ENCODE assay signal across 10 cellular contexts in genomic region chr5:178207183-178207916, GRCh38. TPM values are rescaled to one million over a fixed set of nuclear protein-coding genes. Genes with fewer than 3 reads are reported as not detected.
A peak's percentile ranks its signal among the peaks of the same experiment; 100 is the strongest.
DNase-seq lines count a peak whose midpoint lies in the region; TF ChIP-seq lines count a peak whose summit lies in the region.
"Had no signal": no experiment of that assay in that cellular context is flagged by ENCODE, and none has a peak within 500 bp of the region (broad histone marks: within the 10 kb centered on the region; RNA-seq: fewer than 3 reads in every experiment).

No MANE protein-coding gene starts in this region.

- peak overlapping the region; percentile 77 for H3K4me3 Mint-ChIP-seq in activated CD4-positive, alpha-beta memory T cell treated with anti-CD3 and anti-CD28 coated beads for 36 hours
- H3K4me3 Mint-ChIP-seq in glutamatergic neuron (ENCODE audit: unreplicated experiment), result peak overlapping the region; percentile 91

- H3K36me3 Mint-ChIP-seq in activated CD4-positive, alpha-beta memory T cell treated with anti-CD3 and anti-CD28 coated beads for 36 hours, result peaks cover 63% of the 10 kb centered on the region
- H3K36me3 Mint-ChIP-seq in glutamatergic neuron (ENCODE audit: unreplicated experiment), result no peaks in the 10 kb centered on the region

- peak overlapping the region in 6 of 8 donors; percentile 90 to 97 (median 96) for H3K27ac ChIP-seq in spleen

- no peak for TF ChIP-seq POLR2A in spleen (IDR thresholded peaks at IDR 0.05)

- H3K4me1 ChIP-seq in spleen, result peaks cover 15 to 78% (median 44%) of the 10 kb centered on the region in 6 donors

- 56 to 77% (median 69%) methylated on average over 5 of the region's 5 CpGs for WGBS in spleen, 5 donors

- peak overlapping the region; percentile 67 for H3K27ac Mint-ChIP-seq in activated CD4-positive, alpha-beta memory T cell treated with anti-CD3 and anti-CD28 coated beads for 36 hours
- H3K27ac Mint-ChIP-seq in glutamatergic neuron (ENCODE audit: unreplicated experiment), result no peak overlapping the region

- CTCF ChIA-PET in activated CD4-positive, alpha-beta memory T cell treated with anti-CD3 and anti-CD28 coated beads for 36 hours (lab: Charles Lee), result interaction anchor here (1.1 kb wide), 1 partner anchor 87 kb away, joined by 3 read pairs; no protein-coding TSS in a partner anchor

- peak overlapping the region in 1 of 8 donors; percentile 100 for H3K4me3 ChIP-seq in spleen

- H3K27me3 Mint-ChIP-seq in activated CD4-positive, alpha-beta memory T cell treated with anti-CD3 and anti-CD28 coated beads for 36 hours, result peaks cover 3% of the 10 kb centered on the region
- H3K27me3 Mint-ChIP-seq in glutamatergic neuron (ENCODE audit: unreplicated experiment), result peaks cover 12% of the 10 kb centered on the region

- H3K36me3 ChIP-seq in spleen, result peaks cover 0 to 66% (median 60%) of the 10 kb centered on the region in 6 donors

- H3K4me1 Mint-ChIP-seq in activated CD4-positive, alpha-beta memory T cell treated with anti-CD3 and anti-CD28 coated beads for 36 hours (ENCODE audit: low read depth), result peaks cover 35% of the 10 kb centered on the region
- peaks cover 14% of the 10 kb centered on the region for H3K4me1 Mint-ChIP-seq in glutamatergic neuron (ENCODE audit: low read depth, unreplicated experiment)

- intact Hi-C loops in activated CD4-positive, alpha-beta memory T cell treated with anti-CD3 and anti-CD28 coated beads for 36 hours (cut with micrococcal nuclease), result loop anchor here (10.0 kb wide), 1 partner anchor 417 kb away; the partner anchor contains the start of gene CLK4
- intact Hi-C loops in spleen (cut with DNase I; ENCODE audit: low total_unique reads), result no loop called here

- peaks cover 2% of the 10 kb centered on the region for H3K9me3 Mint-ChIP-seq in activated CD4-positive, alpha-beta memory T cell treated with anti-CD3 and anti-CD28 coated beads for 36 hours
- peaks cover 18% of the 10 kb centered on the region for H3K9me3 Mint-ChIP-seq in glutamatergic neuron (ENCODE audit: unreplicated experiment)

- TF ChIP-seq CTCF in glutamatergic neuron (IDR thresholded peaks at IDR 0.05; ENCODE audit: partially characterized antibody, unreplicated experiment) (no peak), spleen (IDR thresholded peaks at IDR 0.05 in 8 of 11, conservative IDR thresholded peaks at IDR 0.05 in 3 of 11) (no peak)

- POLR2A ChIA-PET in activated CD4-positive, alpha-beta memory T cell treated with anti-CD3 and anti-CD28 coated beads for 36 hours (lab: Charles Lee), result interaction anchor here (0.6 to 2.8 kb wide), 2 partner anchors 8 to 93 kb away, joined by 3 to 10 read pairs; no protein-coding TSS in a partner anchor

- H3K27me3 ChIP-seq in spleen (replicated peaks in 1 of 7), result no peaks in the 10 kb centered on the region

- H3K9me3 ChIP-seq in spleen, result no peaks in the 10 kb centered on the region

- peak; percentile 71 for DNase-seq in DMS 273 (lab: John Stamatoyannopoulos, UW; ENCODE audit: unreplicated experiment)
- no peak for DNase-seq in DMS 273 treated with DMSO at 0.1 percent for 48 hours (lab: John Stamatoyannopoulos, UW)
- DNase-seq in activated CD4-positive, alpha-beta memory T cell treated with anti-CD3 and anti-CD28 coated beads for 36 hours, result no peak
- DNase-seq in glutamatergic neuron, result no peak
- DNase-seq in spleen, result peak; percentile 65
- no peak for DNase-seq in ureter (ENCODE audit: low spot score)
- no peak for DNase-seq in NCI-H524 (lab: John Stamatoyannopoulos, UW)
- no peak for DNase-seq in SKM-1 (lab: John Stamatoyannopoulos, UW; ENCODE audit: unreplicated experiment)
- DNase-seq: 8988T, amniotic stem cell had no signal

RNA-seq across cellular contexts. Expression of gene HNRNPAB, which starts 3.0 kb away (rescaled TPM):
- 100 to 1,000 TPM; 313 to 316 TPM for total RNA-seq in activated CD4-positive, alpha-beta memory T cell treated with anti-CD3 and anti-CD28 coated beads for 36 hours
- total RNA-seq in glutamatergic neuron (ENCODE audit: unreplicated experiment), result 281 TPM
- 100 to 1,000 TPM in 4 of 7 donors, 10 to 100 TPM in 3; 55.9 to 136 (median 113) TPM for total RNA-seq in spleen
- 100 to 1,000 TPM in 2 of 3 donors, 10 to 100 TPM in 1; 88.2 to 144 (median 120) TPM for polyA plus RNA-seq in spleen
- total RNA-seq in ureter, result 180 TPM

RNA-seq across cellular contexts. Expression of gene GMCL2, which starts 20.2 kb away (rescaled TPM):
- total RNA-seq in activated CD4-positive, alpha-beta memory T cell treated with anti-CD3 and anti-CD28 coated beads for 36 hours, result not detected
- total RNA-seq in glutamatergic neuron (ENCODE audit: unreplicated experiment) (not detected), spleen (not detected), ureter (not detected)
- polyA plus RNA-seq in spleen, result under 1 TPM in 1 of 3 donors, not detected in 2; 0.03 TPM

RNA-seq across cellular contexts. Expression of gene PHYKPL, which starts 25.3 kb away (rescaled TPM):
- total RNA-seq in activated CD4-positive, alpha-beta memory T cell treated with anti-CD3 and anti-CD28 coated beads for 36 hours, result 10 to 100 TPM; 49.3 to 58.0 TPM
- total RNA-seq in glutamatergic neuron (ENCODE audit: unreplicated experiment) (89.7 TPM), spleen (100 to 1,000 TPM in 6 of 7 donors, 10 to 100 TPM in 1; 91.8 to 209 (median 132) TPM), ureter (132 TPM)
- polyA plus RNA-seq in spleen, result 10 to 100 TPM; 46.9 to 82.7 (median 74.5) TPM

RNA-seq across cellular contexts. Expression of gene NHP2, which starts 53.7 kb away (rescaled TPM):
- total RNA-seq in activated CD4-positive, alpha-beta memory T cell treated with anti-CD3 and anti-CD28 coated beads for 36 hours, result 100 to 1,000 TPM; 231 to 246 TPM
- total RNA-seq in glutamatergic neuron (ENCODE audit: unreplicated experiment) (128 TPM), spleen (100 to 1,000 TPM in 2 of 7 donors, 10 to 100 TPM in 5; 53.7 to 115 (median 81.5) TPM), ureter (183 TPM)
- polyA plus RNA-seq in spleen, result 100 to 1,000 TPM; 113 to 162 (median 153) TPM

Comparison
In these comparisons a context has a peak if more than half of its experiments do, and no peak if none do; other contexts are left out.
1. DNase-seq: peak in DMS 273 (single experiment) and spleen (single experiment); none in DMS 273 treated with DMSO at 0.1 percent for 48 hours (single experiment), activated CD4-positive, alpha-beta memory T cell treated with anti-CD3 and anti-CD28 coated beads for 36 hours (single experiment), glutamatergic neuron (single experiment), ureter (single experiment), NCI-H524 (0 of 2) and SKM-1 (single experiment).